Comparison of ENCODE assay signal across 1 cellular context in genomic region chr6:84227434-84228197, GRCh38.
TF ChIP-seq lines count a peak whose summit lies in the region.

Gene CEP162 (minus strand): TSS chr6:84227643. CDS start chr6:84226393, 1,250 bp downstream.

TF ChIP-seq in H1, 55 proteins besides CTCF, POLR2A, EP300 and RAD21 (continued from another document):
- TF ChIP-seq CTBP2 (IDR thresholded peaks at IDR 0.05; ENCODE audit: borderline replicate concordance, insufficient read depth, insufficient read length, low read length) (no peak), E2F6 (IDR thresholded peaks at IDR 0.05) (peak; percentile 99), MAX (IDR thresholded peaks at IDR 0.05) (peak; percentile 94), GABPA (IDR thresholded peaks at IDR 0.05; ENCODE audit: borderline replicate concordance, insufficient read depth, low read length) (no peak), HDAC6 (IDR thresholded peaks at IDR 0.05; ENCODE audit: low read depth, low read length) (no peak), SIN3A (conservative IDR thresholded peaks at IDR 0.05 in 1 of 2, IDR thresholded peaks at IDR 0.05 in 1 of 2; ENCODE audit: low read depth in 1 of 2, low read length in 2 of 2) (peak; percentile 98 to 99), RXRA (IDR thresholded peaks at IDR 0.05; ENCODE audit: insufficient read depth, low read depth, low read length) (no peak), SAP30 (IDR thresholded peaks at IDR 0.05; ENCODE audit: insufficient read depth, insufficient replicate concordance, low read length) (peak; percentile 95), SIX5 (IDR thresholded peaks at IDR 0.05; ENCODE audit: low read depth, low read length) (peak; percentile 49), CHD2 (IDR thresholded peaks at IDR 0.05; ENCODE audit: low read length) (no peak), BACH1 (IDR thresholded peaks at IDR 0.05; ENCODE audit: low read length) (no peak), SP4 (IDR thresholded peaks at IDR 0.05; ENCODE audit: low read length) (peak; percentile 97), POLR2AphosphoS5 (IDR thresholded peaks at IDR 0.05; ENCODE audit: low read depth, low read length) (peak; percentile 57; the same call in 1 of the 2 replicates), KDM4A (IDR thresholded peaks at IDR 0.05; ENCODE audit: low read depth, low read length, severe bottlenecking) (peak; percentile 70), HDAC2 (IDR thresholded peaks at IDR 0.05; ENCODE audit: borderline replicate concordance in 1 of 2, low read depth in 2 of 2, low read length in 2 of 2) (peak in 1 of 2 experiments; percentile 96; a peak in 1 of 4 replicates), PHF8 (conservative IDR thresholded peaks at IDR 0.05; ENCODE audit: low read depth, low read length) (peak; percentile 70), BRCA1 (IDR thresholded peaks at IDR 0.05; ENCODE audit: low read depth, low read length) (no peak), CEBPB (IDR thresholded peaks at IDR 0.05; ENCODE audit: low read depth, low read length) (peak; percentile 90), RBBP5 (IDR thresholded peaks at IDR 0.05; ENCODE audit: borderline replicate concordance, low read depth, low read length) (peak; percentile 77; the same call in 1 of the 2 replicates), ATF3 (IDR thresholded peaks at IDR 0.05; ENCODE audit: insufficient read depth, low read depth, low read length) (peak; percentile 99), RNF2 (IDR thresholded peaks at IDR 0.05; ENCODE audit: borderline replicate concordance, low read depth, low read length, missing control alignments, poor library complexity, severe bottlenecking) (no peak)
TF ChIP-seq in H1: peak in this region for 19.
